8 cellular contexts compared by ENCODE assay signal in the genomic region with DNA sequence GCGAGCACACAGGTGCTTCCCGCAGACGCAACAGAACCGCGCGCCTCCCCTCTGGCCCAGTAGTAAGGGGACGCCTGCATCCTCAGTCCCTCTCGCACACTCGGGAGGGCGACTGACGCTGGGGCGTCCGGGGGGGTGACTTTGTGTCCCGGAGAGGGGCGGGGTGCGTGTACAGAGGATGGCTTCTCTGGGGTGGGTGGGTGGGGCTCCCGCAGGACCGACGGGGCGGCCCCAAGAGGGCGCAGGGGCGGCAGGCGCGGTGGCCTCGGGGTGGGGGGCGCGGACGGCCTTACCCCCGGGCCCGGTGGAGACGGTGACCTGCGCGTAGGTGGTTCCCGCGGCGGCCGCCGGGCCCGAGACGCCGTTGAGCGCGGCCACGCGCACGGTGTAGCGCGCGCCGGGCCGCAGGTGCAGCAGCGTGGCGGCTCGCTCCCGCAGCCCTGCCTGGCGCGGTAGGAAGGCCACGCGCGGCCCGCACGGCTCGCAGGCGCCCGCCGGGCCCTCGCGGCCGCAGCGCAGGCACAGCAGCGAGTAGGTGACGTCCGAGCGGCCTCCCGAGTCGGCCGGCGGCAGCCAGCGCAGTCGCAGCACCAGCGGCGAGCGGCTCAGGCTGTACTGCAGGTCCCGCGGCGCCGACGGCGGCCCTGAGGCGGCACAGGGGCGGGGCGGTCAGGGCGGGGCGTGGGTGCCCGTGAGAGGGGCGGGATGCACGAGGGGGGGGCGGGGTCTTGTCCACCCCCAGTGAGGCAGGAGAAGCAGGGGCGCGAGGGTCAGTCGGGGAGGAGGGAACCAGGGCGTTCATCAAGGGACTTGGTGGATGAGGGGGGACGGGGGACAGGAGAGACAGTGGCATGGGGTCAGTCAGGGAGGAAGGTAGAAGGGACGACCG. TPM values are rescaled to one million over a fixed set of nuclear protein-coding genes. Genes with fewer than 3 reads are reported as not detected.
DNase-seq lines count a peak whose midpoint lies in the region; ATAC-seq and TF ChIP-seq lines count a peak whose summit lies in the region.
"Had no signal": no experiment of that assay in that cellular context is flagged by ENCODE, and none has a peak within 500 bp of the region (broad histone marks: within the 10 kb centered on the region; RNA-seq: fewer than 3 reads in every experiment).

No MANE protein-coding gene starts in this region.

- H3K27me3 ChIP-seq in left ventricle myocardium inferior (ENCODE audit: low read depth) (peaks cover 99% of the 10 kb centered on the region), smooth muscle cell (ENCODE audit: low read depth) (peaks cover 80% of the 10 kb centered on the region), vagina (peaks cover 5% of the 10 kb centered on the region)

- TF ChIP-seq CTCF in left ventricle myocardium inferior (IDR thresholded peaks at IDR 0.05; ENCODE audit: borderline replicate concordance) (no peak), smooth muscle cell (IDR thresholded peaks at IDR 0.05; ENCODE audit: borderline replicate concordance, insufficient read depth, poor library complexity, severe bottlenecking) (no peak), vagina (IDR thresholded peaks at IDR 0.05) (no peak)

- no peak for TF ChIP-seq RAD21 in Ishikawa (IDR thresholded peaks at IDR 0.05; ENCODE audit: low read depth)

- no peaks in the 10 kb centered on the region for H3K4me1 Mint-ChIP-seq in activated T-helper 17 cell treated with anti-CD3 and anti-CD28 coated beads, Interleukin-2, amount 50 U/mL, for 72 hours

- H3K4me3 Mint-ChIP-seq in activated T-helper 17 cell treated with anti-CD3 and anti-CD28 coated beads, Interleukin-2, amount 50 U/mL, for 72 hours = peak overlapping the region; percentile 69

- in situ Hi-C loops in G401 (cut with HindIII; ENCODE audit: low sequenced_read_pairs) = no loop called here

- 11% methylated on average over 27 of the region's 105 CpGs for WGBS in smooth muscle cell (ENCODE audit: low lambda C conversion rate)

- DNase-seq in G401 (ENCODE audit: low spot score) (peak; percentile 5), left ventricle myocardium inferior (no peak), smooth muscle cell (lab: John Stamatoyannopoulos, UW; ENCODE audit: unreplicated experiment) (no peak), vagina (ENCODE audit: extremely low spot score in 2 of 2) (no peak)

- no peaks in the 10 kb centered on the region for H3F3A ChIP-seq in smooth muscle cell (ENCODE audit: low read depth)

- H3K4me3 ChIP-seq in left ventricle myocardium inferior (peak overlapping the region; percentile 51), smooth muscle cell (peak overlapping the region; percentile 26), vagina (peak overlapping the region in 1 of 2 donors; percentile 35)

- TF ChIP-seq EP300 in Ishikawa (IDR thresholded peaks at IDR 0.05; ENCODE audit: borderline replicate concordance) = no peak

- no peaks in the 10 kb centered on the region for H3K36me3 Mint-ChIP-seq in activated T-helper 17 cell treated with anti-CD3 and anti-CD28 coated beads, Interleukin-2, amount 50 U/mL, for 72 hours (ENCODE audit: low read depth)

- H3K36me3 ChIP-seq in left ventricle myocardium inferior (no peaks in the 10 kb centered on the region), smooth muscle cell (ENCODE audit: low read depth) (no peaks in the 10 kb centered on the region), vagina (no peaks in the 10 kb centered on the region)

- H3K27me3 Mint-ChIP-seq in activated T-helper 17 cell treated with anti-CD3 and anti-CD28 coated beads, Interleukin-2, amount 50 U/mL, for 72 hours = peaks cover 22% of the 10 kb centered on the region

- H4K20me1 ChIP-seq in smooth muscle cell (ENCODE audit: low read depth) = no peaks in the 10 kb centered on the region

- H3K27ac ChIP-seq in left ventricle myocardium inferior (replicated peaks) (no peak overlapping the region), smooth muscle cell (ENCODE audit: low read depth) (no peak overlapping the region), vagina (no peak overlapping the region)

- no peak for TF ChIP-seq POLR2A in vagina (IDR thresholded peaks at IDR 0.05)

- H3K9ac ChIP-seq in smooth muscle cell (ENCODE audit: low read depth) = no peak overlapping the region

- no peak overlapping the region for H2AFZ ChIP-seq in smooth muscle cell (ENCODE audit: low read depth)

- H3K9me3 ChIP-seq in left ventricle myocardium inferior (replicated peaks) (no peaks in the 10 kb centered on the region), smooth muscle cell (replicated peaks; ENCODE audit: low read depth) (no peaks in the 10 kb centered on the region), vagina (no peaks in the 10 kb centered on the region)

- intact Hi-C loops in left ventricle myocardium inferior (cut with micrococcal nuclease) (no loop called here), vagina (cut with DNase I) (no loop called here)

- peak; percentile 34 for ATAC-seq in activated T-helper 17 cell treated with anti-CD3 and anti-CD28 coated beads, Interleukin-2, amount 50 U/mL, for 72 hours (replicated peaks)
- ATAC-seq in GM18511 (IDR thresholded peaks at IDR 0.05; ENCODE audit: unreplicated experiment) = no peak

- H3K79me2 ChIP-seq in smooth muscle cell (ENCODE audit: low read depth) = no peaks in the 10 kb centered on the region

- H3K27ac Mint-ChIP-seq in activated T-helper 17 cell treated with anti-CD3 and anti-CD28 coated beads, Interleukin-2, amount 50 U/mL, for 72 hours = no peak overlapping the region

- peak overlapping the region; percentile 65 for H3K4me2 ChIP-seq in smooth muscle cell

- no peaks in the 10 kb centered on the region for H3K9me3 Mint-ChIP-seq in activated T-helper 17 cell treated with anti-CD3 and anti-CD28 coated beads, Interleukin-2, amount 50 U/mL, for 72 hours

- H3K4me1 ChIP-seq in left ventricle myocardium inferior = no peaks in the 10 kb centered on the region
- no peaks in the 10 kb centered on the region for H3K4me1 ChIP-seq in smooth muscle cell (ENCODE audit: low read depth)
- no peaks in the 10 kb centered on the region for H3K4me1 ChIP-seq in vagina

TF ChIP-seq in Ishikawa, 13 proteins besides CTCF, POLR2A, EP300 and RAD21:
- TF ChIP-seq EGR1 (IDR thresholded peaks at IDR 0.05) (no peak), YY1 (IDR thresholded peaks at IDR 0.05; ENCODE audit: low read depth) (no peak), TAF1 (IDR thresholded peaks at IDR 0.05; ENCODE audit: low read depth) (no peak), TEAD4 (IDR thresholded peaks at IDR 0.05) (no peak), TCF12 (IDR thresholded peaks at IDR 0.05; ENCODE audit: low read depth) (no peak), NFIC (IDR thresholded peaks at IDR 0.05) (no peak), ZBTB7A (IDR thresholded peaks at IDR 0.05; ENCODE audit: low read depth) (no peak)
- TF ChIP-seq, protein P1, sequence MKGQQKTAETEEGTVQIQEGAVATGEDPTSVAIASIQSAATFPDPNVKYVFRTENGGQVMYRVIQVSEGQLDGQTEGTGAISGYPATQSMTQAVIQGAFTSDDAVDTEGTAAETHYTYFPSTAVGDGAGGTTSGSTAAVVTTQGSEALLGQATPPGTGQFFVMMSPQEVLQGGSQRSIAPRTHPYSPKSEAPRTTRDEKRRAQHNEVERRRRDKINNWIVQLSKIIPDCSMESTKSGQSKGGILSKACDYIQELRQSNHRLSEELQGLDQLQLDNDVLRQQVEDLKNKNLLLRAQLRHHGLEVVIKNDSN (IDR thresholded peaks at IDR 0.05) = no peak
- TF ChIP-seq, protein P2, sequence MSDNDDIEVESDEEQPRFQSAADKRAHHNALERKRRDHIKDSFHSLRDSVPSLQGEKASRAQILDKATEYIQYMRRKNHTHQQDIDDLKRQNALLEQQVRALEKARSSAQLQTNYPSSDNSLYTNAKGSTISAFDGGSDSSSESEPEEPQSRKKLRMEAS (IDR thresholded peaks at IDR 0.05) = 0 out of 2 replicates have a peak, but pooled peaks have one; percentile 49
TF ChIP-seq in Ishikawa: peak in this region for 1.

RNA-seq across cellular contexts. Expression of a gene that starts 12.1 kb away (rescaled TPM):
- total RNA-seq in G401 (2014; rRNA removed; shearing (Covaris generic)) = 0.17 and 0.49 TPM in 2 replicates
- total RNA-seq in activated T-helper 17 cell treated with anti-CD3 and anti-CD28 coated beads, Interleukin-2, amount 50 U/mL, for 72 hours = 1 to 10 TPM; 1.4 to 1.7 TPM
- total RNA-seq in left ventricle myocardium inferior (0.14 TPM), smooth muscle cell (not detected in 2 replicates), vagina (0.25 TPM)
- not detected in 2 replicates for polyA plus RNA-seq in smooth muscle cell
- total RNA-seq: mononuclear cell had no signal

RNA-seq across cellular contexts. Expression of a gene that starts 40.8 kb away (rescaled TPM):
- total RNA-seq in G401 (2014; rRNA removed; shearing (Covaris generic)) = 22.0 and 31.3 TPM in 2 replicates
- 1 to 10 TPM; 3.0 to 5.2 TPM for total RNA-seq in activated T-helper 17 cell treated with anti-CD3 and anti-CD28 coated beads, Interleukin-2, amount 50 U/mL, for 72 hours
- total RNA-seq in left ventricle myocardium inferior (1.9 TPM), smooth muscle cell (0.13 TPM in 1 of 2 replicates, not detected in the other), vagina (3.2 TPM)
- 0.61 and 0.67 TPM in 2 replicates for polyA plus RNA-seq in smooth muscle cell

RNA-seq across cellular contexts. Expression of a gene that starts 54.8 kb away (rescaled TPM):
- total RNA-seq in G401 (2014; rRNA removed; shearing (Covaris generic)) = 99.0 and 128 TPM in 2 replicates
- 10 to 100 TPM; 17.7 to 29.4 TPM for total RNA-seq in activated T-helper 17 cell treated with anti-CD3 and anti-CD28 coated beads, Interleukin-2, amount 50 U/mL, for 72 hours
- 47.3 TPM for total RNA-seq in left ventricle myocardium inferior
- 56.4 and 57.8 TPM in 2 replicates for total RNA-seq in smooth muscle cell
- 140 and 143 TPM in 2 replicates for polyA plus RNA-seq in smooth muscle cell
- 51.8 TPM for total RNA-seq in vagina

RNA-seq across cellular contexts. Expression of a gene that starts 55.2 kb away (rescaled TPM):
- 35.1 and 36.4 TPM in 2 replicates for total RNA-seq in G401 (2014; rRNA removed; shearing (Covaris generic))
- total RNA-seq in activated T-helper 17 cell treated with anti-CD3 and anti-CD28 coated beads, Interleukin-2, amount 50 U/mL, for 72 hours = 10 to 100 TPM; 20.1 to 48.3 TPM
- 5.7 TPM for total RNA-seq in left ventricle myocardium inferior
- total RNA-seq in smooth muscle cell = 29.6 and 39.9 TPM in 2 replicates
- polyA plus RNA-seq in smooth muscle cell = 46.0 and 46.4 TPM in 2 replicates
- total RNA-seq in vagina = 9.1 TPM
